In the genomic region with DNA sequence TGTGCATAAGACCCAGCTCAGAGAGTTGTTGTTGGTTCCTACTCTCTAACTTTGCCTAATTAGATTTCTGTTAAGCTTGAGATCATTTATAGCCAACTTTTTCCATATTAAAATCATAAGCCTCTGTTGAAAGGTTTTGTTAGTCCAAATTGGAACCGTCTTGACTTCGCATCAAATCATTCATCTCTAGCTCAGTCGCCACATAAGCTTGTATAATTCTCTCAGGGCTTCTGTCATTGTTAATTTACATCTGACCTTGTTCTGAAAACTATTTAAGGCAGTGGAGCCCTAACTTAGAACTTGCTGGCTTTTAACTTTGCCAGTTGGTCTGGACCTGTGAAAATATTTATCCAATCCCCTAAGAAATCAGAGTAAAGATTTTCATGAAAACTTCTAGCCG, we compare ENCODE assay signal across 20 cellular contexts.
"Had no signal": no experiment of that assay in that cellular context is flagged by ENCODE, and none has a peak within 500 bp of the region (broad histone marks: within the 10 kb centered on the region; RNA-seq: fewer than 3 reads in every experiment).

No MANE protein-coding gene starts in this region.

- DNase-seq: activated CD4-positive, alpha-beta T cell treated with anti-CD3 and anti-CD28 coated beads, Interleukin-2, amount 50 U/mL, for 4 hours; activated naive CD4-positive, alpha-beta T cell treated with anti-CD3 and anti-CD28 coated beads for 36 hours; brain microvascular endothelial cell; caudate nucleus; dermis blood vessel endothelial cell; effector CD8-positive, alpha-beta T cell; head of caudate nucleus; left cardiac atrium; sigmoid colon; SJCRH30; stimulated activated CD4-positive, alpha-beta T cell treated with anti-CD3 and anti-CD28 coated beads, Interleukin-15, amount 100 ng/mL, for 24 hours; stimulated activated naive B cell treated with anti-CD40 and anti-IgM and Interleukin-4, amounts not matched to agents 10 μg/mL and 1 μg/mL and 100 μg/mL, for 72 hours; T-helper 9 cell; upper lobe of right lung had no signal

- H3K36me3 ChIP-seq: ascending aorta, brain microvascular endothelial cell, gastroesophageal sphincter, sigmoid colon, SJCRH30, upper lobe of right lung had no signal

- H3K4me1 ChIP-seq: ascending aorta, SJCRH30 had no signal

- H3K27me3 Mint-ChIP-seq: memory B cell; stimulated activated naive B cell treated with anti-CD40 and anti-IgM and Interleukin-4, amounts not matched to agents 10 μg/mL and 1 μg/mL and 100 μg/mL, for 72 hours had no signal

- H3K4me3 ChIP-seq: ascending aorta, gastroesophageal sphincter, sigmoid colon, SJCRH30, smooth muscle cell, upper lobe of right lung had no signal

- H3K4me3 Mint-ChIP-seq: activated naive CD4-positive, alpha-beta T cell treated with anti-CD3 and anti-CD28 coated beads for 36 hours; memory B cell; neural crest cell; stimulated activated naive B cell treated with anti-CD40 and anti-IgM and Interleukin-4, amounts not matched to agents 10 μg/mL and 1 μg/mL and 100 μg/mL, for 72 hours had no signal

- H3K9me3 Mint-ChIP-seq: activated naive CD4-positive, alpha-beta T cell treated with anti-CD3 and anti-CD28 coated beads for 36 hours; memory B cell; neural crest cell; stimulated activated naive B cell treated with anti-CD40 and anti-IgM and Interleukin-4, amounts not matched to agents 10 μg/mL and 1 μg/mL and 100 μg/mL, for 72 hours had no signal

- ATAC-seq: esophagus mucosa; gastroesophageal sphincter; left cardiac atrium; stimulated activated naive B cell treated with anti-CD40 and anti-IgM and Interleukin-4, amounts not matched to agents 10 μg/mL and 1 μg/mL and 100 μg/mL, for 72 hours; upper lobe of right lung had no signal

- H3K27me3 ChIP-seq: ascending aorta, brain microvascular endothelial cell, gastroesophageal sphincter, sigmoid colon, SJCRH30, upper lobe of right lung had no signal

- H3K9me3 ChIP-seq: ascending aorta, gastroesophageal sphincter, sigmoid colon, SJCRH30, upper lobe of right lung had no signal

- H3K27ac ChIP-seq: ascending aorta, brain microvascular endothelial cell, SJCRH30, upper lobe of right lung had no signal

- H3K27ac Mint-ChIP-seq: memory B cell had no signal
